Comparison of ENCODE assay signal across 10 cellular contexts in the genomic region with DNA sequence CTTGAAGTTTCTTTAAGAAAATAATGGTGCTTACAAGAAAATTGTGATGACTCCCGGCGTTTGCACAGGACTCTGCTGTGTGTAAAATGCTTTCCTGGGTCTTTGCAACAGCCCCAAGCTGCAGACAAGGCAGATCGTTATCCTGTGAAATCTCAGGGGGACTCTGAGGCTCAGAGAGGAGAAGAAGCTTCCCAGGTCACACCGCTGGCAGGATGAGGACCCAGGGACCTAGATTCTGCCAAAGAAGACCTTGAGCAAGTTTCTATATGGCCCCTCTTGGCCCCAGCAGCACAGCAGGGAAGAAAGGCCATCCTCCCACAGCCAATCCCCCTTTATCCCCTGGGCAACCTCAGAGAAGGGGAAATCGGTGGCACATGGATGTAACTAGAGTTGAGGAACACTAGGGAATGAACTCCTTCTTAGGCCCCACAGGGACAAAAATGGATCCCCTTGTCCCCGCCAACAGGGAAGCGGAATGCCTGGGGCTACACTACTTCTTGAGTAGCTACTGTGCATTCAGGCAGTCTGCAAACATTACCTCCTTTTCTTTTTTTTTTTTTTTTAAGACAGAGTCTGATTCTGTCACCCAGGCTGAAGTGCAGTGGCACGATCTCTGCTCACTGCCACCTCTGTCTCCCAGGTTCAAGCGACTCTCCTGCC.
DNase-seq lines count a peak whose midpoint lies in the region; ATAC-seq, FAIRE-seq and TF ChIP-seq lines count a peak whose summit lies in the region.
"Had no signal": no experiment of that assay in that cellular context is flagged by ENCODE, and none has a peak within 500 bp of the region (broad histone marks: within the 10 kb centered on the region; RNA-seq: fewer than 3 reads in every experiment).

No MANE protein-coding gene starts in this region.

- peak; percentile 55 for DNase-seq in M059J (ENCODE audit: low read depth)
- no peak for DNase-seq in astrocyte (ENCODE audit: low read depth)
- DNase-seq in NCI-H2029 treated with DMSO at 0.1 percent for 48 hours (lab: John Stamatoyannopoulos, UW): no peak
- DNase-seq in NOMO-1 treated with DMSO at 0.1 percent for 48 hours (lab: John Stamatoyannopoulos, UW; ENCODE audit: unreplicated experiment): no peak
- no peak for DNase-seq in NCI-H1417 (lab: John Stamatoyannopoulos, UW)
- DNase-seq: activated naive CD8-positive, alpha-beta T cell treated with anti-CD3 and anti-CD28 coated beads for 36 hours; NCI-H1930 had no signal

- H3K4me1 ChIP-seq in astrocyte (ENCODE audit: insufficient read depth, low read length) (peaks cover 30% of the 10 kb centered on the region), mesodermal cell (ENCODE audit: control insufficient read depth, insufficient read depth, low read length, poor library complexity, severe bottlenecking) (peaks cover 25% of the 10 kb centered on the region), skeletal muscle tissue (ENCODE audit: control insufficient read depth in 3 of 3, insufficient read depth in 3 of 3, low read length in 3 of 3) (peaks cover 36 to 44% (median 40%) of the 10 kb centered on the region in 3 donors)

- WGBS in mesodermal cell (ENCODE audit: insufficient coverage in 2 of 2), 2 experiments: 76 to 81% methylated on average over 6 to 8 of the region's 9 CpGs

- no peaks in the 10 kb centered on the region for H3K79me2 ChIP-seq in astrocyte (ENCODE audit: insufficient read depth, low read length)

- H3K27me3 Mint-ChIP-seq in astrocyte (ENCODE audit: low read depth, unreplicated experiment): peaks cover 67% of the 10 kb centered on the region
- H3K27me3 Mint-ChIP-seq: activated naive CD8-positive, alpha-beta T cell treated with anti-CD3 and anti-CD28 coated beads for 36 hours had no signal

- H3K9me3 Mint-ChIP-seq in astrocyte (ENCODE audit: unreplicated experiment): no peaks in the 10 kb centered on the region
- H3K9me3 Mint-ChIP-seq: activated naive CD8-positive, alpha-beta T cell treated with anti-CD3 and anti-CD28 coated beads for 36 hours had no signal

- H3K36me3 ChIP-seq in astrocyte (ENCODE audit: insufficient read depth, low read length) (no peaks in the 10 kb centered on the region), mesodermal cell (ENCODE audit: control insufficient read depth, insufficient read depth, low read length) (no peaks in the 10 kb centered on the region), skeletal muscle tissue (ENCODE audit: control insufficient read depth in 3 of 3, insufficient read depth in 3 of 3, low read length in 3 of 3) (no peaks in the 10 kb centered on the region)

- H3K4me1 Mint-ChIP-seq in astrocyte (ENCODE audit: low read depth, unreplicated experiment): peaks cover 10% of the 10 kb centered on the region
- H3K4me1 Mint-ChIP-seq: activated naive CD8-positive, alpha-beta T cell treated with anti-CD3 and anti-CD28 coated beads for 36 hours had no signal

- H3K27ac Mint-ChIP-seq in astrocyte (ENCODE audit: unreplicated experiment): no peak overlapping the region
- H3K27ac Mint-ChIP-seq: activated naive CD8-positive, alpha-beta T cell treated with anti-CD3 and anti-CD28 coated beads for 36 hours had no signal

- H3K27me3 ChIP-seq in astrocyte (ENCODE audit: insufficient read depth, low read length) (peaks cover 2% of the 10 kb centered on the region), skeletal muscle tissue (ENCODE audit: control insufficient read depth in 3 of 3, insufficient read depth in 3 of 3, low read length in 3 of 3) (peaks cover 0 to 9% (median 3%) of the 10 kb centered on the region in 3 donors)

- TF ChIP-seq CTCF in astrocyte (IDR thresholded peaks at IDR 0.05; ENCODE audit: insufficient read depth, low read depth, low read length): no peak

- H3K9me3 ChIP-seq in astrocyte (ENCODE audit: insufficient read depth, low read depth, low read length): no peaks in the 10 kb centered on the region
- H3K9me3 ChIP-seq in mesodermal cell (ENCODE audit: control insufficient read depth, low read length): no peaks in the 10 kb centered on the region
- H3K9me3 ChIP-seq in skeletal muscle tissue (ENCODE audit: control insufficient read depth in 3 of 3, low read length in 3 of 3): no peaks in the 10 kb centered on the region

- no peak overlapping the region for H3K27ac ChIP-seq in astrocyte (ENCODE audit: low read depth, low read length)
- peak overlapping the region; percentile 57 for H3K27ac ChIP-seq in mesodermal cell (ENCODE audit: low read depth, low read length, severe bottlenecking)
- H3K27ac ChIP-seq in skeletal muscle tissue (ENCODE audit: low read depth, low read length): peak overlapping the region; percentile 84

- no peak overlapping the region for H2AFZ ChIP-seq in astrocyte (ENCODE audit: low read depth, low read length)

- peak overlapping the region; percentile 64 for H3K4me2 ChIP-seq in astrocyte (ENCODE audit: low read length)

- no peaks in the 10 kb centered on the region for H4K20me1 ChIP-seq in astrocyte (ENCODE audit: insufficient read depth, low read length)

- no peak for ATAC-seq in GM21515 (IDR thresholded peaks at IDR 0.05; ENCODE audit: unreplicated experiment)

- H3K4me3 ChIP-seq in astrocyte (ENCODE audit: insufficient read depth, low read depth, low read length) (no peak overlapping the region), mesodermal cell (ENCODE audit: extremely low read depth, insufficient read depth, low read length, poor library complexity, severe bottlenecking) (no peak overlapping the region), skeletal muscle tissue (ENCODE audit: low read length in 3 of 3) (peak overlapping the region in 2 of 3 donors; percentile 41 to 46)

- no peak for FAIRE-seq in astrocyte (lab: Jason Lieb, UNC)

- H3K9ac ChIP-seq in astrocyte (ENCODE audit: low read length) (no peak overlapping the region), skeletal muscle tissue (ENCODE audit: low read depth in 1 of 3, low read length in 3 of 3) (peak overlapping the region; percentile 64 to 74 (median 72))

- H3K36me3 Mint-ChIP-seq in astrocyte (ENCODE audit: low read depth, unreplicated experiment): no peaks in the 10 kb centered on the region
- H3K36me3 Mint-ChIP-seq: activated naive CD8-positive, alpha-beta T cell treated with anti-CD3 and anti-CD28 coated beads for 36 hours had no signal

- H3K4me3 Mint-ChIP-seq in astrocyte (ENCODE audit: unreplicated experiment): no peak overlapping the region
- H3K4me3 Mint-ChIP-seq: activated naive CD8-positive, alpha-beta T cell treated with anti-CD3 and anti-CD28 coated beads for 36 hours had no signal

Comparison
In these comparisons a context has a peak if more than half of its experiments do, and no peak if none do; other contexts are left out.
1. H3K4me3 ChIP-seq: peak in skeletal muscle tissue (2 of 3); none in astrocyte (single experiment) and mesodermal cell (single experiment).